14 cellular contexts compared by ENCODE assay signal in genomic region chr10:4351723-4352565, GRCh38.
DNase-seq lines count a peak whose midpoint lies in the region; ATAC-seq and TF ChIP-seq lines count a peak whose summit lies in the region.
"Had no signal": no experiment of that assay in that cellular context is flagged by ENCODE, and none has a peak within 500 bp of the region (broad histone marks: within the 10 kb centered on the region; RNA-seq: fewer than 3 reads in every experiment).

No MANE protein-coding gene starts in this region.

- H3K4me1 Mint-ChIP-seq in activated T-cell treated with anti-CD3 and anti-CD28 coated beads, Interleukin-2, amount 50 U/mL, for 72 hours (ENCODE audit: low read depth), result peaks cover 5% of the 10 kb centered on the region
- peaks cover 21% of the 10 kb centered on the region for H3K4me1 Mint-ChIP-seq in type B pancreatic cell (ENCODE audit: unreplicated experiment)
- H3K4me1 Mint-ChIP-seq in natural killer cell, result peaks cover 0 to 5% of the 10 kb centered on the region in 2 donors

- no peaks in the 10 kb centered on the region for H3K36me3 Mint-ChIP-seq in activated T-cell treated with anti-CD3 and anti-CD28 coated beads, Interleukin-2, amount 50 U/mL, for 72 hours (ENCODE audit: insufficient read depth in 2 of 2)
- H3K36me3 Mint-ChIP-seq in type B pancreatic cell, result no peaks in the 10 kb centered on the region
- no peaks in the 10 kb centered on the region for H3K36me3 Mint-ChIP-seq in natural killer cell
- H3K36me3 Mint-ChIP-seq: activated naive CD4-positive, alpha-beta T cell treated with anti-CD3 and anti-CD28 coated beads, Interleukin-2, amount 50 U/mL, for 72 hours had no signal

- H3K4me3 Mint-ChIP-seq in activated T-cell treated with anti-CD3 and anti-CD28 coated beads, Interleukin-2, amount 50 U/mL, for 72 hours, result no peak overlapping the region
- H3K4me3 Mint-ChIP-seq in type B pancreatic cell (no peak overlapping the region), natural killer cell (no peak overlapping the region)

- intact Hi-C loops in natural killer cell (cut with micrococcal nuclease), result no loop called here

- no peak overlapping the region for H3K4me3 ChIP-seq in choroid plexus epithelial cell (ENCODE audit: low read depth, low read length)
- H3K4me3 ChIP-seq: tibial nerve had no signal

- peak; percentile 29 to 36 for ATAC-seq in activated T-cell treated with anti-CD3 and anti-CD28 coated beads, Interleukin-2, amount 50 U/mL, for 72 hours (replicated peaks in 1 of 2)
- ATAC-seq in HG02588 (IDR thresholded peaks at IDR 0.05; ENCODE audit: unreplicated experiment) (no peak), natural killer cell (no peak), HG03342 (IDR thresholded peaks at IDR 0.05; ENCODE audit: unreplicated experiment) (no peak)
- ATAC-seq: activated naive CD4-positive, alpha-beta T cell treated with anti-CD3 and anti-CD28 coated beads, Interleukin-2, amount 50 U/mL, for 72 hours had no signal

- no peak for DNase-seq in activated T-cell treated with anti-CD3 and anti-CD28 coated beads, Interleukin-2, amount 50 U/mL, for 72 hours
- DNase-seq in activated T-cell treated with anti-CD3 and anti-CD28 coated beads for 4 hours (no peak), choroid plexus epithelial cell (ENCODE audit: low read depth) (peak; percentile 56), kidney glomerular epithelial cell (lab: John Stamatoyannopoulos, UW) (peak; percentile 46), type B pancreatic cell (ENCODE audit: extremely low spot score, unreplicated experiment) (no peak), natural killer cell (no peak)
- DNase-seq: effector memory CD4-positive, alpha-beta T cell; NCI-H146; NCI-H69; SIG-M5 had no signal

- no peaks in the 10 kb centered on the region for H3K9me3 Mint-ChIP-seq in activated T-cell treated with anti-CD3 and anti-CD28 coated beads, Interleukin-2, amount 50 U/mL, for 72 hours
- peaks cover 4% of the 10 kb centered on the region for H3K9me3 Mint-ChIP-seq in type B pancreatic cell
- H3K9me3 Mint-ChIP-seq in natural killer cell, result no peaks in the 10 kb centered on the region
- H3K9me3 Mint-ChIP-seq: activated naive CD4-positive, alpha-beta T cell treated with anti-CD3 and anti-CD28 coated beads, Interleukin-2, amount 50 U/mL, for 72 hours had no signal

- TF ChIP-seq CTCF in choroid plexus epithelial cell (conservative IDR thresholded peaks at IDR 0.05; ENCODE audit: low read depth, low read length) (no peak), type B pancreatic cell (conservative IDR thresholded peaks at IDR 0.05) (no peak), natural killer cell (IDR thresholded peaks at IDR 0.05) (no peak)

- no peak overlapping the region for H3K27ac Mint-ChIP-seq in activated T-cell treated with anti-CD3 and anti-CD28 coated beads, Interleukin-2, amount 50 U/mL, for 72 hours
- peak overlapping the region; percentile 19 for H3K27ac Mint-ChIP-seq in type B pancreatic cell
- H3K27ac Mint-ChIP-seq in natural killer cell, result no peak overlapping the region
- H3K27ac Mint-ChIP-seq: activated naive CD4-positive, alpha-beta T cell treated with anti-CD3 and anti-CD28 coated beads, Interleukin-2, amount 50 U/mL, for 72 hours had no signal

- H3K27me3 Mint-ChIP-seq in activated T-cell treated with anti-CD3 and anti-CD28 coated beads, Interleukin-2, amount 50 U/mL, for 72 hours (ENCODE audit: low read depth), result peaks cover 5% of the 10 kb centered on the region
- H3K27me3 Mint-ChIP-seq in type B pancreatic cell, result peaks cover 3% of the 10 kb centered on the region
- H3K27me3 Mint-ChIP-seq in natural killer cell (ENCODE audit: low read depth in 2 of 2), result peaks cover 6 to 31% of the 10 kb centered on the region in 2 donors

Comparison
In these comparisons a context has a peak if more than half of its experiments do, and no peak if none do; other contexts are left out.
1. ATAC-seq: peak in activated T-cell treated with anti-CD3 and anti-CD28 coated beads, Interleukin-2, amount 50 U/mL, for 72 hours (2 of 2); none in HG02588 (single experiment), natural killer cell (0 of 3) and HG03342 (single experiment).
2. DNase-seq: peak in choroid plexus epithelial cell (single experiment) and kidney glomerular epithelial cell (single experiment); none in activated T-cell treated with anti-CD3 and anti-CD28 coated beads, Interleukin-2, amount 50 U/mL, for 72 hours (0 of 2), activated T-cell treated with anti-CD3 and anti-CD28 coated beads for 4 hours (single experiment), type B pancreatic cell (single experiment) and natural killer cell (single experiment).